1 cellular context compared by ENCODE assay signal in genomic region chr20:61251529-61252393, GRCh38.
TF ChIP-seq lines count a peak whose summit lies in the region.

CDH4 (plus strand) TSS chr20:61252261.

TF ChIP-seq in HEK293, 187 proteins besides CTCF, POLR2A, EP300 and RAD21 (continued from another document):
- TF ChIP-seq PRDM10 (tag by site-specific recombination; IDR thresholded peaks at IDR 0.05) (peak; percentile 84), ZFHX2 (tag by site-specific recombination; conservative IDR thresholded peaks at IDR 0.05) (peak; percentile 61), KLF10 (tag by site-specific recombination; IDR thresholded peaks at IDR 0.05) (no peak), ZNF704 (tag by site-specific recombination; IDR thresholded peaks at IDR 0.05) (no peak), ZNF132 (tag by site-specific recombination; IDR thresholded peaks at IDR 0.05; ENCODE audit: borderline replicate concordance) (no peak), ZNF140 (tag by site-specific recombination; IDR thresholded peaks at IDR 0.05) (no peak), SP3 (tag by site-specific recombination; IDR thresholded peaks at IDR 0.05) (peak; percentile 36; the same call in 1 of the 2 replicates), WT1 (tag by site-specific recombination; IDR thresholded peaks at IDR 0.05) (no peak), GLI2 (tag by site-specific recombination; IDR thresholded peaks at IDR 0.05; ENCODE audit: borderline replicate concordance, low read depth) (no peak), SCRT1 (tag by site-specific recombination; IDR thresholded peaks at IDR 0.05; ENCODE audit: borderline replicate concordance) (no peak), GLIS1 (tag by site-specific recombination; IDR thresholded peaks at IDR 0.05) (no peak), ZNF362 (tag by site-specific recombination; IDR thresholded peaks at IDR 0.05) (no peak), ZSCAN16 (tag by site-specific recombination; IDR thresholded peaks at IDR 0.05) (no peak), ZNF600 (tag by site-specific recombination; IDR thresholded peaks at IDR 0.05) (no peak), ZBTB10 (tag by site-specific recombination; IDR thresholded peaks at IDR 0.05) (no peak), ZNF776 (tag by site-specific recombination; IDR thresholded peaks at IDR 0.05; ENCODE audit: borderline replicate concordance) (no peak), ZBTB1 (tag by site-specific recombination; IDR thresholded peaks at IDR 0.05) (no peak), ZNF530 (tag by site-specific recombination; IDR thresholded peaks at IDR 0.05; ENCODE audit: low read depth) (no peak), TRIM28 (IDR thresholded peaks at IDR 0.05; ENCODE audit: borderline replicate concordance, low read length) (no peak), ZNF518A (tag by site-specific recombination; conservative IDR thresholded peaks at IDR 0.05; ENCODE audit: low read depth) (no peak), ZNF658 (tag by site-specific recombination; IDR thresholded peaks at IDR 0.05) (no peak), ZBTB8A (tag by site-specific recombination; IDR thresholded peaks at IDR 0.05) (peak; percentile 54), ZNF202 (tag by site-specific recombination; IDR thresholded peaks at IDR 0.05; ENCODE audit: borderline replicate concordance) (no peak), ZBTB17 (tag by site-specific recombination; IDR thresholded peaks at IDR 0.05) (no peak), ZNF19 (tag by site-specific recombination; IDR thresholded peaks at IDR 0.05; ENCODE audit: low read depth) (no peak), ZSCAN18 (tag by site-specific recombination; IDR thresholded peaks at IDR 0.05) (no peak), ZNF645 (tag by site-specific recombination; IDR thresholded peaks at IDR 0.05) (no peak), PRDM2 (tag by site-specific recombination; IDR thresholded peaks at IDR 0.05; ENCODE audit: borderline replicate concordance) (no peak), ZNF792 (tag by site-specific recombination; IDR thresholded peaks at IDR 0.05) (no peak), ZNF785 (tag by site-specific recombination; IDR thresholded peaks at IDR 0.05) (no peak), ZNF354C (tag by site-specific recombination; IDR thresholded peaks at IDR 0.05; ENCODE audit: borderline replicate concordance, low read depth) (no peak)
TF ChIP-seq in HEK293: peak in this region for 10.
